Comparison of ENCODE assay signal across 15 cellular contexts in the genomic region with DNA sequence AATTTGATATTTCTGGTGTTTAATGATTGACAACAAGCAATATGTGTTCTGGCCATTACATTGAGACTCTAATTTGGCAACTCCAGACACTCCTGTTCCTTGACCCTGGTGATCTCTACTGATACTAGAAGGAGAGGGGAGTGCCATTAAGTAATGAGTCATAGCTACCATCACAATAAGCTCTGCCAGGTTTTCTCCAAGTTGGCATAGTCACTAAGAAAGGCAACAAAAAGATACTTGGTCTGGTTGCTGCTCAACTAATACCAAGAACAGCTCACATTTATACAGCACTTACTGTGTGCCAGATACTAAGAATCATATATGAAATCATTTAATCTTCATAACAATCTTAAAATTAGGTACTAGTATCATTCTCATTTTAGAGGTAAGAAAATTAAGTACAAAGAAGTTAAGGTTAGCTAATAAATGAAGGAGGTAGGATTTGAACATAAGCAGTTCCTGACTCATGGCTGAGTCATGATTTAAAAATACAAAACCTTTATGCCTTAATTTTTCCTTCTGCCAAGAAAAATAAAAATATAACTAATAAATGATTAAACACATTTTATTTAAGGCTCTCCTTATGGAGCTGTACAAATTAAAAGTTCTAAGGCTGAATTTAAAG. TPM values are rescaled to one million over a fixed set of nuclear protein-coding genes. Genes with fewer than 3 reads are reported as not detected.
DNase-seq lines count a peak whose midpoint lies in the region; FAIRE-seq and TF ChIP-seq lines count a peak whose summit lies in the region.
"Had no signal": no experiment of that assay in that cellular context is flagged by ENCODE, and none has a peak within 500 bp of the region (broad histone marks: within the 10 kb centered on the region; RNA-seq: fewer than 3 reads in every experiment).

No MANE protein-coding gene starts in this region.

- H3K36me3 Mint-ChIP-seq in activated CD4-positive, alpha-beta memory T cell treated with anti-CD3 and anti-CD28 coated beads, Interleukin-2, amount 10 ng/mL, durations not matched to agents 7 days and 5 days (ENCODE audit: low read depth), result no peaks in the 10 kb centered on the region
- H3K36me3 Mint-ChIP-seq: activated naive CD4-positive, alpha-beta T cell treated with anti-CD3 and anti-CD28 coated beads, Interleukin-2, amount 10 ng/mL, durations not matched to agents 7 days and 5 days; CD8-positive, alpha-beta memory T cell had no signal

- intact Hi-C loops in esophagus squamous epithelium (cut with DNase I), result no loop called here

- no peak for TF ChIP-seq POLR2A in H54 (IDR thresholded peaks at IDR 0.05; ENCODE audit: low read depth, low read length)
- TF ChIP-seq POLR2A in esophagus squamous epithelium (IDR thresholded peaks at IDR 0.05), result no peak

- H3K4me3 ChIP-seq in esophagus squamous epithelium, result no peak overlapping the region
- H3K4me3 ChIP-seq: colonic mucosa, left ventricle myocardium inferior had no signal

- H3K27ac ChIP-seq in esophagus squamous epithelium, result peak overlapping the region in 3 of 4 donors; percentile 25 to 62 (median 44)
- H3K27ac ChIP-seq: colonic mucosa, left ventricle myocardium inferior had no signal

- DNase-seq in H54 (ENCODE audit: insufficient read length, low spot score), result peak; percentile 82
- DNase-seq in RPMI7951 (ENCODE audit: low read depth), result peak; percentile 77
- no peak for DNase-seq in esophagus squamous epithelium (lab: John Stamatoyannopoulos, UW)
- DNase-seq in renal cortical epithelial cell (ENCODE audit: low read depth), result peak; percentile 93
- DNase-seq in COLO668 (lab: John Stamatoyannopoulos, UW; ENCODE audit: unreplicated experiment), result no peak
- no peak for DNase-seq in ecto neural progenitor cell (ENCODE audit: low spot score)
- DNase-seq in G401 (ENCODE audit: low spot score), result no peak
- DNase-seq in activated CD4-positive, alpha-beta memory T cell treated with anti-CD3 and anti-CD28 coated beads, Interleukin-2, amount 10 ng/mL, durations not matched to agents 7 days and 5 days, result no peak
- DNase-seq: activated CD8-positive, alpha-beta memory T cell treated with anti-CD3 and anti-CD28 coated beads for 24 hours; activated naive CD4-positive, alpha-beta T cell treated with anti-CD3 and anti-CD28 coated beads, Interleukin-2, amount 10 ng/mL, durations not matched to agents 7 days and 5 days; CD8-positive, alpha-beta memory T cell; colonic mucosa; left ventricle myocardium inferior; T1000 had no signal

- H3K27me3 Mint-ChIP-seq in activated CD4-positive, alpha-beta memory T cell treated with anti-CD3 and anti-CD28 coated beads, Interleukin-2, amount 10 ng/mL, durations not matched to agents 7 days and 5 days, result peaks cover 2% of the 10 kb centered on the region
- H3K27me3 Mint-ChIP-seq: activated naive CD4-positive, alpha-beta T cell treated with anti-CD3 and anti-CD28 coated beads, Interleukin-2, amount 10 ng/mL, durations not matched to agents 7 days and 5 days had no signal

- no peaks in the 10 kb centered on the region for H3K27me3 ChIP-seq in esophagus squamous epithelium
- H3K27me3 ChIP-seq: colonic mucosa had no signal

- no peaks in the 10 kb centered on the region for H3K4me1 Mint-ChIP-seq in activated CD4-positive, alpha-beta memory T cell treated with anti-CD3 and anti-CD28 coated beads, Interleukin-2, amount 10 ng/mL, durations not matched to agents 7 days and 5 days
- H3K4me1 Mint-ChIP-seq: activated naive CD4-positive, alpha-beta T cell treated with anti-CD3 and anti-CD28 coated beads, Interleukin-2, amount 10 ng/mL, durations not matched to agents 7 days and 5 days; CD8-positive, alpha-beta memory T cell; nephron had no signal

- POLR2A ChIA-PET in activated CD4-positive, alpha-beta memory T cell treated with anti-CD3 and anti-CD28 coated beads, Interleukin-2, amount 10 ng/mL, durations not matched to agents 7 days and 5 days (lab: Charles Lee), result no interaction called here

- H3K9me3 ChIP-seq in esophagus squamous epithelium, result no peaks in the 10 kb centered on the region
- H3K9me3 ChIP-seq: colonic mucosa, left ventricle myocardium inferior had no signal

- no peaks in the 10 kb centered on the region for H3K36me3 ChIP-seq in esophagus squamous epithelium
- H3K36me3 ChIP-seq: colonic mucosa, left ventricle myocardium inferior had no signal

- H3K27ac Mint-ChIP-seq in activated CD4-positive, alpha-beta memory T cell treated with anti-CD3 and anti-CD28 coated beads, Interleukin-2, amount 10 ng/mL, durations not matched to agents 7 days and 5 days, result no peak overlapping the region
- H3K27ac Mint-ChIP-seq: activated naive CD4-positive, alpha-beta T cell treated with anti-CD3 and anti-CD28 coated beads, Interleukin-2, amount 10 ng/mL, durations not matched to agents 7 days and 5 days; CD8-positive, alpha-beta memory T cell; nephron had no signal

- H3K4me1 ChIP-seq in esophagus squamous epithelium, result peaks cover 0 to 13% (median 2%) of the 10 kb centered on the region in 3 donors
- H3K4me1 ChIP-seq: colonic mucosa, left ventricle myocardium inferior had no signal

- no peaks in the 10 kb centered on the region for H3K9me3 Mint-ChIP-seq in activated CD4-positive, alpha-beta memory T cell treated with anti-CD3 and anti-CD28 coated beads, Interleukin-2, amount 10 ng/mL, durations not matched to agents 7 days and 5 days
- H3K9me3 Mint-ChIP-seq: CD8-positive, alpha-beta memory T cell had no signal

- peak; percentile 98 for FAIRE-seq in H54 (lab: Jason Lieb, UNC)

- no peak overlapping the region for H3K4me3 Mint-ChIP-seq in activated CD4-positive, alpha-beta memory T cell treated with anti-CD3 and anti-CD28 coated beads, Interleukin-2, amount 10 ng/mL, durations not matched to agents 7 days and 5 days
- H3K4me3 Mint-ChIP-seq: activated naive CD4-positive, alpha-beta T cell treated with anti-CD3 and anti-CD28 coated beads, Interleukin-2, amount 10 ng/mL, durations not matched to agents 7 days and 5 days; CD8-positive, alpha-beta memory T cell; nephron had no signal

- in situ Hi-C loops in G401 (cut with HindIII; ENCODE audit: low sequenced_read_pairs), result no loop called here

- CTCF ChIA-PET in activated CD4-positive, alpha-beta memory T cell treated with anti-CD3 and anti-CD28 coated beads, Interleukin-2, amount 10 ng/mL, durations not matched to agents 7 days and 5 days (lab: Charles Lee), result interaction anchor here (0.6 to 1.0 kb wide), 2 partner anchors 11 to 30 kb away, joined by 3 read pairs; no protein-coding TSS in a partner anchor

- TF ChIP-seq CTCF in esophagus squamous epithelium (IDR thresholded peaks at IDR 0.05), result no peak

RNA-seq across cellular contexts. Expression of a gene that starts 19.9 kb away (rescaled TPM):
- 23.7 and 26.7 TPM in 2 replicates for total RNA-seq in RPMI7951 (2014; rRNA removed; shearing (Covaris generic))
- total RNA-seq in esophagus squamous epithelium (10 to 100 TPM in 1 of 4 donors, 1 to 10 TPM in 2, under 1 TPM in 1; 0.95 to 12.2 (median 5.6) TPM), renal cortical epithelial cell (18.4 and 43.1 TPM in 2 replicates)
- 13.7 and 18.7 TPM in 2 replicates for total RNA-seq in G401 (2014; rRNA removed; shearing (Covaris generic))
- total RNA-seq in activated CD4-positive, alpha-beta memory T cell treated with anti-CD3 and anti-CD28 coated beads, Interleukin-2, amount 10 ng/mL, durations not matched to agents 7 days and 5 days, result 10 to 100 TPM; 11.2 to 13.4 TPM

RNA-seq across cellular contexts. Expression of a gene that starts 55.4 kb away (rescaled TPM):
- total RNA-seq in RPMI7951 (2014; rRNA removed; shearing (Covaris generic)), result 14.0 and 15.5 TPM in 2 replicates
- 10 to 100 TPM in 2 of 4 donors, 1 to 10 TPM in 2; 2.7 to 14.8 (median 9.1) TPM for total RNA-seq in esophagus squamous epithelium
- 30.6 and 55.7 TPM in 2 replicates for total RNA-seq in renal cortical epithelial cell
- 20.1 and 23.5 TPM in 2 replicates for total RNA-seq in G401 (2014; rRNA removed; shearing (Covaris generic))
- total RNA-seq in activated CD4-positive, alpha-beta memory T cell treated with anti-CD3 and anti-CD28 coated beads, Interleukin-2, amount 10 ng/mL, durations not matched to agents 7 days and 5 days, result 1 to 10 TPM; 3.0 to 3.1 TPM

Comparison
In these comparisons a context has a peak if more than half of its experiments do, and no peak if none do; other contexts are left out.
1. DNase-seq: peak in H54 (single experiment), RPMI7951 (single experiment) and renal cortical epithelial cell (single experiment); none in esophagus squamous epithelium (single experiment), COLO668 (single experiment), ecto neural progenitor cell (single experiment), G401 (single experiment) and activated CD4-positive, alpha-beta memory T cell treated with anti-CD3 and anti-CD28 coated beads, Interleukin-2, amount 10 ng/mL, durations not matched to agents 7 days and 5 days (single experiment).